30 cellular contexts compared by ENCODE assay signal in the genomic region with DNA sequence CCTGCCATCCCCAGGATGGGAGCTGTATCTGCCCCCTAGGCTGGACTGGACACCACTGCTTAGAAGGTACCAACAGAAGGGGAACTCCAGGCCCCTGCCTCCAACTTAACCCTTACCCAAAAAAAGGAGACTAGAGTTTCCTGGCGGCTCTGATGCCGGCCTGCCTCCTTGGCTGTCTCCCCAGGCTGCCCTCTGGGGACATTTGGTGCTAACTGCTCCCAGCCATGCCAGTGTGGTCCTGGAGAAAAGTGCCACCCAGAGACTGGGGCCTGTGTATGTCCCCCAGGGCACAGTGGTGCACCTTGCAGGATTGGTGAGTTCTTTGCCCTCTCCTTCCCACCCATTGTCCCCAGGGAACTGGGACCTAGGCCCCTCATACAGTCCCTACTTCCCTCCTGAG. TPM values are rescaled to one million over a fixed set of nuclear protein-coding genes. Genes with fewer than 3 reads are reported as not detected.
"Had no signal": no experiment of that assay in that cellular context is flagged by ENCODE, and none has a peak within 500 bp of the region (broad histone marks: within the 10 kb centered on the region; RNA-seq: fewer than 3 reads in every experiment).

No MANE protein-coding gene starts in this region.

- H3K4me3 ChIP-seq: ascending aorta, esophagus squamous epithelium, left ventricle myocardium inferior, pancreas, prostate gland, sigmoid colon, upper lobe of right lung had no signal

- H3K4me1 Mint-ChIP-seq: activated naive CD4-positive, alpha-beta T cell treated with anti-CD3 and anti-CD28 coated beads, Interleukin-2, amount 10 ng/mL, durations not matched to agents 7 days and 5 days had no signal

- H3K27ac Mint-ChIP-seq: activated CD4-positive, alpha-beta memory T cell treated with anti-CD3 and anti-CD28 coated beads for 36 hours; activated CD4-positive, alpha-beta T cell treated with anti-CD3 and anti-CD28 coated beads, Interleukin-2, amount 10 ng/mL, durations not matched to agents 24 days and 14 days; activated naive CD4-positive, alpha-beta T cell treated with anti-CD3 and anti-CD28 coated beads, Interleukin-2, amount 10 ng/mL, durations not matched to agents 7 days and 5 days; activated naive CD8-positive, alpha-beta T cell treated with anti-CD3 and anti-CD28 coated beads, Interleukin-2, amount 10 ng/mL, durations not matched to agents 7 days and 5 days; activated T-cell treated with anti-CD3 and anti-CD28 coated beads, Interleukin-2, amount 50 U/mL, for 24 hours; dendritic cell treated with granulocyte-macrophage colony-stimulating factor and Interleukin-4, amounts not matched to agents 40 ng/mL and 50 ng/mL, for 4 days; naive B cell; nephron progenitor cell; stimulated activated effector memory CD8-positive, alpha-beta T cell treated with anti-CD3 and anti-CD28 coated beads, Interleukin-12 subunit alpha, Interleukin-12 subunit beta, amount 100 ng/mL, for 72 hours; T-helper 1 cell treated with Interleukin-12 subunit alpha and Interleukin-12 subunit beta and Interleukin-4 antibody, amounts not matched to agents 30 μg/mL and 1 μg/mL, for 36 hours had no signal

- H3K9me3 Mint-ChIP-seq: activated CD4-positive, alpha-beta memory T cell treated with anti-CD3 and anti-CD28 coated beads for 36 hours; activated CD4-positive, alpha-beta T cell treated with anti-CD3 and anti-CD28 coated beads, Interleukin-2, amount 10 ng/mL, durations not matched to agents 24 days and 14 days; activated naive CD4-positive, alpha-beta T cell treated with anti-CD3 and anti-CD28 coated beads, Interleukin-2, amount 10 ng/mL, durations not matched to agents 7 days and 5 days; activated naive CD8-positive, alpha-beta T cell treated with anti-CD3 and anti-CD28 coated beads, Interleukin-2, amount 10 ng/mL, durations not matched to agents 7 days and 5 days; activated T-cell treated with anti-CD3 and anti-CD28 coated beads, Interleukin-2, amount 50 U/mL, for 24 hours; dendritic cell treated with granulocyte-macrophage colony-stimulating factor and Interleukin-4, amounts not matched to agents 40 ng/mL and 50 ng/mL, for 4 days; stimulated activated effector memory CD8-positive, alpha-beta T cell treated with anti-CD3 and anti-CD28 coated beads, Interleukin-12 subunit alpha, Interleukin-12 subunit beta, amount 100 ng/mL, for 72 hours; stimulated activated naive CD8-positive, alpha-beta T cell treated with anti-CD3 and anti-CD28 coated beads, Interleukin-15, amount 100 ng/mL, for 72 hours; T-helper 1 cell treated with Interleukin-12 subunit alpha and Interleukin-12 subunit beta and Interleukin-4 antibody, amounts not matched to agents 30 μg/mL and 1 μg/mL, for 36 hours had no signal

- H3K27ac ChIP-seq: ascending aorta, epithelial cell of prostate, esophagus squamous epithelium, left ventricle myocardium inferior, pancreas, prostate gland, sigmoid colon, upper lobe of right lung, WERI-Rb-1 had no signal

- DNase-seq: activated CD4-positive, alpha-beta memory T cell treated with anti-CD3 and anti-CD28 coated beads for 36 hours; activated CD4-positive, alpha-beta T cell treated with anti-CD3 and anti-CD28 coated beads, Interleukin-2, amount 10 ng/mL, durations not matched to agents 24 days and 14 days; activated CD8-positive, alpha-beta memory T cell treated with anti-CD3 and anti-CD28 coated beads, Interleukin-2, amount 50 U/mL, for 4 hours; activated gamma-delta T cell; activated naive CD4-positive, alpha-beta T cell treated with anti-CD3 and anti-CD28 coated beads, Interleukin-2, amount 10 ng/mL, durations not matched to agents 7 days and 5 days; activated naive CD8-positive, alpha-beta T cell treated with anti-CD3 and anti-CD28 coated beads, Interleukin-2, amount 10 ng/mL, durations not matched to agents 7 days and 5 days; activated T-cell treated with anti-CD3 and anti-CD28 coated beads, Interleukin-2, amount 50 U/mL, for 24 hours; esophagus squamous epithelium; glutamatergic neuron; left ventricle myocardium inferior; naive B cell; nephron progenitor cell; sigmoid colon; small intestine; stimulated activated CD4-positive, alpha-beta T cell treated with anti-CD3 and anti-CD28 coated beads, Interleukin-4, amount 100 ng/mL, for 24 hours; stimulated activated naive CD8-positive, alpha-beta T cell treated with anti-CD3 and anti-CD28 coated beads, Interleukin-15, amount 100 ng/mL, for 72 hours; T-helper 9 cell; WERI-Rb-1 had no signal

- ATAC-seq: activated CD4-positive, CD25-positive, alpha-beta regulatory T cell treated with anti-CD3 and anti-CD28 coated beads, Interleukin-2, amount 50 U/mL, for 24 hours; pancreas; stimulated activated effector memory CD8-positive, alpha-beta T cell treated with anti-CD3 and anti-CD28 coated beads, Interleukin-12 subunit alpha, Interleukin-12 subunit beta, amount 100 ng/mL, for 72 hours; stimulated activated naive CD8-positive, alpha-beta T cell treated with anti-CD3 and anti-CD28 coated beads, Interleukin-15, amount 100 ng/mL, for 72 hours had no signal

- H3K27me3 ChIP-seq: ascending aorta, pancreas had no signal

- H3K36me3 ChIP-seq: pancreas, prostate gland, WERI-Rb-1 had no signal

- H3K4me1 ChIP-seq: ascending aorta, pancreas, prostate gland, sigmoid colon, upper lobe of right lung had no signal

- H3K4me3 Mint-ChIP-seq: activated CD4-positive, alpha-beta memory T cell treated with anti-CD3 and anti-CD28 coated beads for 36 hours; activated CD4-positive, alpha-beta T cell treated with anti-CD3 and anti-CD28 coated beads, Interleukin-2, amount 10 ng/mL, durations not matched to agents 24 days and 14 days; activated naive CD4-positive, alpha-beta T cell treated with anti-CD3 and anti-CD28 coated beads, Interleukin-2, amount 10 ng/mL, durations not matched to agents 7 days and 5 days; activated naive CD8-positive, alpha-beta T cell treated with anti-CD3 and anti-CD28 coated beads, Interleukin-2, amount 10 ng/mL, durations not matched to agents 7 days and 5 days; activated T-cell treated with anti-CD3 and anti-CD28 coated beads, Interleukin-2, amount 50 U/mL, for 24 hours; dendritic cell treated with granulocyte-macrophage colony-stimulating factor and Interleukin-4, amounts not matched to agents 40 ng/mL and 50 ng/mL, for 4 days; naive B cell; nephron progenitor cell; stimulated activated effector memory CD8-positive, alpha-beta T cell treated with anti-CD3 and anti-CD28 coated beads, Interleukin-12 subunit alpha, Interleukin-12 subunit beta, amount 100 ng/mL, for 72 hours; stimulated activated naive CD8-positive, alpha-beta T cell treated with anti-CD3 and anti-CD28 coated beads, Interleukin-15, amount 100 ng/mL, for 72 hours; T-helper 1 cell treated with Interleukin-12 subunit alpha and Interleukin-12 subunit beta and Interleukin-4 antibody, amounts not matched to agents 30 μg/mL and 1 μg/mL, for 36 hours had no signal

- H3K9me3 ChIP-seq: ascending aorta, esophagus squamous epithelium, left ventricle myocardium inferior, pancreas, prostate gland, sigmoid colon, upper lobe of right lung had no signal

- H3K36me3 Mint-ChIP-seq: activated CD4-positive, alpha-beta memory T cell treated with anti-CD3 and anti-CD28 coated beads for 36 hours; activated naive CD4-positive, alpha-beta T cell treated with anti-CD3 and anti-CD28 coated beads, Interleukin-2, amount 10 ng/mL, durations not matched to agents 7 days and 5 days; activated naive CD8-positive, alpha-beta T cell treated with anti-CD3 and anti-CD28 coated beads, Interleukin-2, amount 10 ng/mL, durations not matched to agents 7 days and 5 days; naive B cell; stimulated activated effector memory CD8-positive, alpha-beta T cell treated with anti-CD3 and anti-CD28 coated beads, Interleukin-12 subunit alpha, Interleukin-12 subunit beta, amount 100 ng/mL, for 72 hours had no signal

RNA-seq across cellular contexts. Expression of a gene that starts 8.1 kb away (rescaled TPM):
- total RNA-seq: activated CD4-positive, alpha-beta memory T cell treated with anti-CD3 and anti-CD28 coated beads for 36 hours; activated CD4-positive, alpha-beta T cell treated with anti-CD3 and anti-CD28 coated beads, Interleukin-2, amount 10 ng/mL, durations not matched to agents 24 days and 14 days; activated CD8-positive, alpha-beta memory T cell treated with anti-CD3 and anti-CD28 coated beads for 36 hours; activated naive CD8-positive, alpha-beta T cell treated with anti-CD3 and anti-CD28 coated beads, Interleukin-2, amount 10 ng/mL, durations not matched to agents 7 days and 5 days; ascending aorta; esophagus squamous epithelium; frontal cortex; pancreas; sigmoid colon had no signal

RNA-seq across cellular contexts. Expression of a gene that starts 18.8 kb away (rescaled TPM):
- total RNA-seq: activated CD4-positive, alpha-beta memory T cell treated with anti-CD3 and anti-CD28 coated beads for 36 hours had no signal

RNA-seq across cellular contexts. Expression of a gene that starts 51.6 kb away (rescaled TPM):
- total RNA-seq: ascending aorta, lung microvascular endothelial cell had no signal

RNA-seq across cellular contexts. Expression of a gene that starts 53.4 kb away (rescaled TPM):
- total RNA-seq: activated CD8-positive, alpha-beta memory T cell treated with anti-CD3 and anti-CD28 coated beads for 36 hours; esophagus squamous epithelium; lung microvascular endothelial cell; sigmoid colon; upper lobe of right lung had no signal
